In the genomic region with DNA sequence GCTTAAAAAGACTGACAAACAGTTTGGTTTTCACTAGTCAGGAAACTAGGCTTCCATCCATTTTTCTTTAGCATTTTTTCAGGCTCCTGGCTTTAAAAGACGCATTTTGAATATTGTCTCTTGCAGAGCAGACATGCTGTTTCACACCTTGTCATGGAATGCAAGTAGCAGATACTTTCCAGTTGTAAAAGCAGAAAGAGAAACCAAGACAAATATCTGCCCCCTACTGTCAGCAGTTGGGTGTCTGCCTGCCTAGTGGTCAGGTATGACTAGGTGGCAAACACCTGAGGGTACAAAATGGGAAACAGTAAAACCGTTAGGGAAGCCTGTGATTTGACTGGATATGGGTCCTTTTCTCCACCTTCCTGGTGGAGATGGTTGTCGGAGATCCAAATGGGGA, we compare ENCODE assay signal across 1 cellular context.
TF ChIP-seq lines count a peak whose summit lies in the region.

No MANE protein-coding gene starts in this region.

TF ChIP-seq in HCT116, 20 proteins besides CTCF, POLR2A, EP300 and RAD21 (continued from another document):
- TF ChIP-seq MAX (IDR thresholded peaks at IDR 0.05) (no peak), EZH2phosphoT487 (IDR thresholded peaks at IDR 0.05; ENCODE audit: borderline replicate concordance) (no peak), YY1 (IDR thresholded peaks at IDR 0.05; ENCODE audit: extremely low read depth, insufficient replicate concordance, low read depth, low read length) (no peak), EZH2 (IDR thresholded peaks at IDR 0.05) (no peak), FOSL1 (IDR thresholded peaks at IDR 0.05; ENCODE audit: low read depth) (no peak), SRF (IDR thresholded peaks at IDR 0.05; ENCODE audit: low read depth) (no peak), EGR1 (IDR thresholded peaks at IDR 0.05; ENCODE audit: low read depth) (0 out of 2 replicates have a peak, but pooled peaks have one; percentile 6), SIN3A (IDR thresholded peaks at IDR 0.05; ENCODE audit: low read depth) (no peak), JUND (IDR thresholded peaks at IDR 0.05) (no peak), ELF1 (IDR thresholded peaks at IDR 0.05; ENCODE audit: borderline replicate concordance, low read depth) (no peak), CBX3 (IDR thresholded peaks at IDR 0.05; ENCODE audit: low read depth) (peak; percentile 28; the same call in 1 of the 2 replicates)
- TF ChIP-seq, protein P1, sequence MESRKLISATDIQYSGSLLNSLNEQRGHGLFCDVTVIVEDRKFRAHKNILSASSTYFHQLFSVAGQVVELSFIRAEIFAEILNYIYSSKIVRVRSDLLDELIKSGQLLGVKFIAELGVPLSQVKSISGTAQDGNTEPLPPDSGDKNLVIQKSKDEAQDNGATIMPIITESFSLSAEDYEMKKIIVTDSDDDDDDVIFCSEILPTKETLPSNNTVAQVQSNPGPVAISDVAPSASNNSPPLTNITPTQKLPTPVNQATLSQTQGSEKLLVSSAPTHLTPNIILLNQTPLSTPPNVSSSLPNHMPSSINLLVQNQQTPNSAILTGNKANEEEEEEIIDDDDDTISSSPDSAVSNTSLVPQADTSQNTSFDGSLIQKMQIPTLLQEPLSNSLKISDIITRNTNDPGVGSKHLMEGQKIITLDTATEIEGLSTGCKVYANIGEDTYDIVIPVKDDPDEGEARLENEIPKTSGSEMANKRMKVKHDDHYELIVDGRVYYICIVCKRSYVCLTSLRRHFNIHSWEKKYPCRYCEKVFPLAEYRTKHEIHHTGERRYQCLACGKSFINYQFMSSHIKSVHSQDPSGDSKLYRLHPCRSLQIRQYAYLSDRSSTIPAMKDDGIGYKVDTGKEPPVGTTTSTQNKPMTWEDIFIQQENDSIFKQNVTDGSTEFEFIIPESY (IDR thresholded peaks at IDR 0.05; ENCODE audit: extremely low read depth, insufficient replicate concordance, low read length): no peak
- TF ChIP-seq, protein P2, sequence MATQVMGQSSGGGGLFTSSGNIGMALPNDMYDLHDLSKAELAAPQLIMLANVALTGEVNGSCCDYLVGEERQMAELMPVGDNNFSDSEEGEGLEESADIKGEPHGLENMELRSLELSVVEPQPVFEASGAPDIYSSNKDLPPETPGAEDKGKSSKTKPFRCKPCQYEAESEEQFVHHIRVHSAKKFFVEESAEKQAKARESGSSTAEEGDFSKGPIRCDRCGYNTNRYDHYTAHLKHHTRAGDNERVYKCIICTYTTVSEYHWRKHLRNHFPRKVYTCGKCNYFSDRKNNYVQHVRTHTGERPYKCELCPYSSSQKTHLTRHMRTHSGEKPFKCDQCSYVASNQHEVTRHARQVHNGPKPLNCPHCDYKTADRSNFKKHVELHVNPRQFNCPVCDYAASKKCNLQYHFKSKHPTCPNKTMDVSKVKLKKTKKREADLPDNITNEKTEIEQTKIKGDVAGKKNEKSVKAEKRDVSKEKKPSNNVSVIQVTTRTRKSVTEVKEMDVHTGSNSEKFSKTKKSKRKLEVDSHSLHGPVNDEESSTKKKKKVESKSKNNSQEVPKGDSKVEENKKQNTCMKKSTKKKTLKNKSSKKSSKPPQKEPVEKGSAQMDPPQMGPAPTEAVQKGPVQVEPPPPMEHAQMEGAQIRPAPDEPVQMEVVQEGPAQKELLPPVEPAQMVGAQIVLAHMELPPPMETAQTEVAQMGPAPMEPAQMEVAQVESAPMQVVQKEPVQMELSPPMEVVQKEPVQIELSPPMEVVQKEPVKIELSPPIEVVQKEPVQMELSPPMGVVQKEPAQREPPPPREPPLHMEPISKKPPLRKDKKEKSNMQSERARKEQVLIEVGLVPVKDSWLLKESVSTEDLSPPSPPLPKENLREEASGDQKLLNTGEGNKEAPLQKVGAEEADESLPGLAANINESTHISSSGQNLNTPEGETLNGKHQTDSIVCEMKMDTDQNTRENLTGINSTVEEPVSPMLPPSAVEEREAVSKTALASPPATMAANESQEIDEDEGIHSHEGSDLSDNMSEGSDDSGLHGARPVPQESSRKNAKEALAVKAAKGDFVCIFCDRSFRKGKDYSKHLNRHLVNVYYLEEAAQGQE (IDR thresholded peaks at IDR 0.05; ENCODE audit: low read depth): no peak
